Comparison of ENCODE assay signal across 33 cellular contexts in genomic region chr20:63491078-63491477, GRCh38. TPM values are rescaled to one million over a fixed set of nuclear protein-coding genes. Genes with fewer than 3 reads are reported as not detected.
"Had no signal": no experiment of that assay in that cellular context is flagged by ENCODE, and none has a peak within 500 bp of the region (broad histone marks: within the 10 kb centered on the region; RNA-seq: fewer than 3 reads in every experiment).

No MANE protein-coding gene starts in this region.

- DNase-seq: islet precursor cell; kidney glomerular epithelial cell; left colon; lower lobe of right lung; mammary epithelial cell; mesenchymal stem cell; occipital lobe; ovary; stimulated activated CD4-positive, alpha-beta T cell treated with anti-CD3 and anti-CD28 coated beads, Interleukin-15, amount 100 ng/mL, for 24 hours; stimulated activated CD4-positive, alpha-beta T cell treated with anti-CD3 and anti-CD28 coated beads, Interleukin-2, amount 100 ng/mL, for 24 hours; stimulated activated CD4-positive, alpha-beta T cell treated with anti-CD3 and anti-CD28 coated beads, Interleukin-4, amount 100 ng/mL, for 1 hour; stimulated activated naive B cell treated with anti-CD40 and anti-IgM and Interleukin-4, amounts not matched to agents 10 μg/mL and 1 μg/mL and 100 μg/mL, for 72 hours; stimulated activated naive CD8-positive, alpha-beta T cell treated with anti-CD3 and anti-CD28 coated beads, Interleukin-15, Interleukin-2, amounts not matched to agents 100 U/mL and 50 U/mL, for 24 hours; stomach; testis; thyroid gland; transverse colon had no signal

- H3K36me3 ChIP-seq: left lung, lower lobe of right lung, neutrophil, ovary, right lobe of liver, thyroid gland, transverse colon, upper lobe of left lung had no signal

- H3K4me3 ChIP-seq: heart right ventricle, hepatocyte, left lung, lower lobe of right lung, ovary, right lobe of liver, smooth muscle cell, stomach, testis, thyroid gland, transverse colon, upper lobe of left lung had no signal

- H3K27me3 ChIP-seq: ovary, right lobe of liver, testis had no signal

- H3K4me2 ChIP-seq: hepatocyte, smooth muscle cell had no signal

- H2AFZ ChIP-seq: hepatocyte had no signal

- H3K9me3 ChIP-seq: left lung, lower lobe of right lung, neutrophil, right lobe of liver, testis, thyroid gland, transverse colon, upper lobe of left lung had no signal

- H3K4me1 ChIP-seq: right lobe of liver, testis, thyroid gland had no signal

- H3K27ac ChIP-seq: heart right ventricle, hepatocyte, left lung, lower lobe of right lung, neutrophil, ovary, right lobe of liver, stomach, testis, thyroid gland, transverse colon, upper lobe of left lung had no signal

RNA-seq across cellular contexts. Expression of gene EEF1A2, which starts 7.8 kb away (rescaled TPM):
- polyA plus RNA-seq: naive thymus-derived CD8-positive, alpha-beta T cell had no signal

RNA-seq across cellular contexts. Expression of gene KCNQ2, which starts 18.6 kb away (rescaled TPM):
- total RNA-seq: left lung, liver, lower lobe of right lung, mammary epithelial cell, ovary, pulmonary artery endothelial cell, renal cortical epithelial cell, right lobe of liver had no signal
- polyA plus RNA-seq: liver; mammary epithelial cell; naive thymus-derived CD8-positive, alpha-beta T cell; ovary had no signal

RNA-seq across cellular contexts. Expression of gene PTK6, which starts 46.1 kb away (rescaled TPM):
- total RNA-seq: neural crest cell, skeletal muscle tissue, smooth muscle cell had no signal

RNA-seq across cellular contexts. Expression of gene SRMS, which starts 56.5 kb away (rescaled TPM):
- total RNA-seq: heart right ventricle; hepatocyte; left lung; liver; lower lobe of right lung; mucosa of gallbladder; naive thymus-derived CD8-positive, alpha-beta T cell; neural crest cell; occipital lobe; ovary; progenitor cell of endocrine pancreas; pulmonary artery endothelial cell; renal cortical epithelial cell; right lobe of liver; skeletal muscle tissue; smooth muscle cell; thyroid gland; upper lobe of left lung had no signal
- polyA plus RNA-seq: heart right ventricle; hepatocyte; liver; naive thymus-derived CD8-positive, alpha-beta T cell; ovary; smooth muscle cell; urinary bladder had no signal
